Comparison of ENCODE assay signal across 21 cellular contexts in the genomic region with DNA sequence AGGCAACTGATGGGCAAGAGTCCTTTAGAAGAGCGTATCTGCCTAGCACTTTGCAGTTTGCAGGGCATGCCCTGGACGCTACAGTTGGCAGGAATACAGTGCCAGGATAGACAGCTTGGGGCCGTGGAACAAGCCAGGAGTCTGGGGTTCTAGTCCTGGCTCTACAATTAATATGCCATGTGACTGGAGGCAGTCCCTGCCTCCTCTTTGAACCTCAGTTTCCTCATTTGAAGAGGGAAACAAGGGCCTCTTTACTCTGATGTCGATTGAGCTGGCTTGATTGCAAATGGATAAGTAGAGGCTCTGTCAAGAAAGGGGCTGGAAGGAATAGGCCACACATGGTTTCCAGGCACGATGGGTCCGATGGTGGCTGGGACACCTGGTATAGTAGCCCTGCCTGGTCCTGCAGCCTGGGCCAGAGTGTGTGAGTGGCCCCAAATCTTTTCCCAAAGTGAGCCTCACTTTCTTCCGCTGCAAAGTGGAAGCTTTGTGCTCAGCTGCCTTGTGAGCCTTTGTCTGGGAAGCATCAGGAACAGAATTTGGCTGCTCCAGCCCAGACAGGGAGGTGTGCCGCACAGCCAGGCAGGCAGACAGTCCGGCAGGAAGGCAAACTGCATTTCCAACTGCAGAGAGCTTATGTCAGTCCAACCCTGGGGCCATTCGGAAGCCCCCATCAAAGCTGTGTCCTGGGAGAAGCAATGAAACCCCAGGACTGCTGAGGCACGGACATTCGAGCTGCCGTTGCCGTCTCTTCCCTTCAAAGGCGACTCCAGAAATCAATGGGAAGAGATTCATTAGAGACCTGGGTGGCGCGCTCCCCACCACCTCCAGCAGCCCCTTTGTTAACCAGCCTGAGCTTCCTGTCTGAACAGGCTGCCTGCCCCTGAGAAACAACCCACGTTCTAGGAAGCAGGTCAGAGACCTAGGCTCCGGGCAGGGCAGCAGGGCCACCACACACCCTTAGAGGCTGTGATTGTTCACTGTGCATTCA.
DNase-seq lines count a peak whose midpoint lies in the region; ATAC-seq, FAIRE-seq and TF ChIP-seq lines count a peak whose summit lies in the region.
"Had no signal": no experiment of that assay in that cellular context is flagged by ENCODE, and none has a peak within 500 bp of the region (broad histone marks: within the 10 kb centered on the region; RNA-seq: fewer than 3 reads in every experiment).

No MANE protein-coding gene starts in this region.

- no peaks in the 10 kb centered on the region for H3K9me3 ChIP-seq in lower lobe of right lung
- no peaks in the 10 kb centered on the region for H3K9me3 ChIP-seq in spleen
- H3K9me3 ChIP-seq in WERI-Rb-1 (ENCODE audit: severe bottlenecking): no peaks in the 10 kb centered on the region
- H3K9me3 ChIP-seq: ovary had no signal

- no peak for TF ChIP-seq CTCF in GM23338 (conservative IDR thresholded peaks at IDR 0.05; ENCODE audit: low read depth in 2 of 2)
- no peak for TF ChIP-seq CTCF in bronchial epithelial cell (IDR thresholded peaks at IDR 0.05; ENCODE audit: insufficient read depth, low read length, severe bottlenecking)
- no peak for TF ChIP-seq CTCF in lower lobe of right lung (IDR thresholded peaks at IDR 0.05)
- TF ChIP-seq CTCF in spleen (IDR thresholded peaks at IDR 0.05 in 8 of 11, conservative IDR thresholded peaks at IDR 0.05 in 3 of 11): no peak
- TF ChIP-seq CTCF in WERI-Rb-1 (IDR thresholded peaks at IDR 0.05; ENCODE audit: low read depth, low read length): no peak

- no peaks in the 10 kb centered on the region for H3K9me3 Mint-ChIP-seq in GM23338

- ATAC-seq in GM23338: peak; percentile 42
- no peak for ATAC-seq in lower lobe of right lung
- ATAC-seq: K562, left colon had no signal

- intact Hi-C loops in lower lobe of right lung (cut with DNase I) (no loop called here), spleen (cut with DNase I; ENCODE audit: low total_unique reads) (no loop called here)

- peak overlapping the region; percentile 46 for H3K4me2 ChIP-seq in GM23338

- 47 to 78% (median 72%) methylated on average over 18 to 19 of the region's 19 CpGs for WGBS in spleen, 5 donors

- DNase-seq in GM23338 (ENCODE audit: low spot score): peak; percentile 77
- DNase-seq in bronchial epithelial cell (ENCODE audit: low read depth): no peak
- DNase-seq in lower lobe of right lung: no peak
- no peak for DNase-seq in spleen
- DNase-seq in WERI-Rb-1: no peak
- DNase-seq in nucleus accumbens (lab: John Stamatoyannopoulos, UW): no peak
- no peak for DNase-seq in cerebellum (ENCODE audit: low spot score)
- DNase-seq in MV-4-11 (lab: John Stamatoyannopoulos, UW): no peak
- DNase-seq: activated CD4-positive, alpha-beta T cell treated with anti-CD3 and anti-CD28 coated beads, Interleukin-2, amount 50 U/mL, for 1 hour; activated CD8-positive, alpha-beta memory T cell treated with anti-CD3 and anti-CD28 coated beads, Interleukin-2, amount 50 U/mL, for 48 hours; activated naive CD4-positive, alpha-beta T cell; amygdala; left colon; NCI-H1048; NCI-H2081; NCI-H510A; ovary had no signal

- H3K27ac ChIP-seq in GM23338 (ENCODE audit: low read depth) (no peak overlapping the region), lower lobe of right lung (peak overlapping the region; percentile 73), spleen (peak overlapping the region in 6 of 8 donors; percentile 9 to 90 (median 64)), WERI-Rb-1 (no peak overlapping the region)
- H3K27ac ChIP-seq: HL-60, ovary had no signal

- H3F3A ChIP-seq in GM23338 (replicated peaks; ENCODE audit: low read depth): peaks cover 9% of the 10 kb centered on the region; the same call in 1 of the 2 replicates

- no peak overlapping the region for H2AFZ ChIP-seq in GM23338

- H3K9me2 ChIP-seq in GM23338 (ENCODE audit: insufficient read depth): no peaks in the 10 kb centered on the region

- peaks cover 74% of the 10 kb centered on the region for H3K27me3 Mint-ChIP-seq in GM23338 (ENCODE audit: insufficient read depth, low read depth, poor library complexity)

- TF ChIP-seq POLR2A in spleen (IDR thresholded peaks at IDR 0.05): no peak

- H3K4me3 ChIP-seq in GM23338 (no peak overlapping the region), bronchial epithelial cell (ENCODE audit: low read depth, low read length) (no peak overlapping the region), lower lobe of right lung (no peak overlapping the region), spleen (no peak overlapping the region), WERI-Rb-1 (ENCODE audit: low read depth, low read length) (no peak overlapping the region)
- H3K4me3 ChIP-seq: K562, ovary had no signal

- H3K36me3 ChIP-seq in GM23338 (ENCODE audit: insufficient read depth): no peaks in the 10 kb centered on the region
- peaks cover 1% of the 10 kb centered on the region for H3K36me3 ChIP-seq in bronchial epithelial cell (ENCODE audit: control insufficient read depth, insufficient read depth, low read length)
- H3K36me3 ChIP-seq in lower lobe of right lung: peaks cover 33% of the 10 kb centered on the region
- H3K36me3 ChIP-seq in spleen: peaks cover 0 to 40% (median 0%) of the 10 kb centered on the region in 6 donors
- no peaks in the 10 kb centered on the region for H3K36me3 ChIP-seq in WERI-Rb-1
- H3K36me3 ChIP-seq: ovary had no signal

- H3K4me1 ChIP-seq in GM23338 (ENCODE audit: insufficient read depth): peaks cover 44% of the 10 kb centered on the region
- peaks cover 73% of the 10 kb centered on the region for H3K4me1 ChIP-seq in lower lobe of right lung
- peaks cover 10 to 89% (median 60%) of the 10 kb centered on the region in 6 donors for H3K4me1 ChIP-seq in spleen

- peaks cover 43% of the 10 kb centered on the region for H4K20me1 ChIP-seq in GM23338 (replicated peaks; ENCODE audit: insufficient read depth)

- H3K27me3 ChIP-seq in GM23338 (ENCODE audit: insufficient read depth): peaks cover 83% of the 10 kb centered on the region
- no peaks in the 10 kb centered on the region for H3K27me3 ChIP-seq in bronchial epithelial cell (ENCODE audit: control insufficient read depth, insufficient read depth, low read length)
- H3K27me3 ChIP-seq in lower lobe of right lung (ENCODE audit: low read depth): no peaks in the 10 kb centered on the region
- H3K27me3 ChIP-seq in spleen (replicated peaks in 1 of 7): no peaks in the 10 kb centered on the region
- no peaks in the 10 kb centered on the region for H3K27me3 ChIP-seq in WERI-Rb-1 (ENCODE audit: insufficient read depth, low read depth, severe bottlenecking)
- H3K27me3 ChIP-seq: ovary had no signal

- 0 out of 3 replicates have a peak overlapping the region, but pooled peaks have one; percentile 2 for H3K4me3 Mint-ChIP-seq in GM23338

- H3K4me1 Mint-ChIP-seq in GM23338: peaks cover 58% of the 10 kb centered on the region

- H3K36me3 Mint-ChIP-seq in GM23338 (ENCODE audit: low read depth): peaks cover 6% of the 10 kb centered on the region

- FAIRE-seq in bronchial epithelial cell (lab: Jason Lieb, UNC): peak; percentile 18
- FAIRE-seq: endometrium, GM19239, K562 had no signal

- H3K79me2 ChIP-seq in GM23338 (replicated peaks; ENCODE audit: insufficient read depth): no peaks in the 10 kb centered on the region

- no peak overlapping the region for H3K27ac Mint-ChIP-seq in GM23338

TF ChIP-seq in GM23338, 12 proteins besides CTCF, POLR2A, EP300 and RAD21:
- TF ChIP-seq POLR2AphosphoS5 (IDR thresholded peaks at IDR 0.05; ENCODE audit: low read depth) (0 out of 2 replicates have a peak, but pooled peaks have one; percentile 25), ZNF114 (CRISPR knock-in tag; IDR thresholded peaks at IDR 0.05) (no peak)

Comparison
In these comparisons a context has a peak if more than half of its experiments do, and no peak if none do; other contexts are left out.
1. H3K27ac ChIP-seq: peak in lower lobe of right lung (single experiment) and spleen (6 of 8); none in GM23338 (single experiment) and WERI-Rb-1 (single experiment).